In the genomic region with DNA sequence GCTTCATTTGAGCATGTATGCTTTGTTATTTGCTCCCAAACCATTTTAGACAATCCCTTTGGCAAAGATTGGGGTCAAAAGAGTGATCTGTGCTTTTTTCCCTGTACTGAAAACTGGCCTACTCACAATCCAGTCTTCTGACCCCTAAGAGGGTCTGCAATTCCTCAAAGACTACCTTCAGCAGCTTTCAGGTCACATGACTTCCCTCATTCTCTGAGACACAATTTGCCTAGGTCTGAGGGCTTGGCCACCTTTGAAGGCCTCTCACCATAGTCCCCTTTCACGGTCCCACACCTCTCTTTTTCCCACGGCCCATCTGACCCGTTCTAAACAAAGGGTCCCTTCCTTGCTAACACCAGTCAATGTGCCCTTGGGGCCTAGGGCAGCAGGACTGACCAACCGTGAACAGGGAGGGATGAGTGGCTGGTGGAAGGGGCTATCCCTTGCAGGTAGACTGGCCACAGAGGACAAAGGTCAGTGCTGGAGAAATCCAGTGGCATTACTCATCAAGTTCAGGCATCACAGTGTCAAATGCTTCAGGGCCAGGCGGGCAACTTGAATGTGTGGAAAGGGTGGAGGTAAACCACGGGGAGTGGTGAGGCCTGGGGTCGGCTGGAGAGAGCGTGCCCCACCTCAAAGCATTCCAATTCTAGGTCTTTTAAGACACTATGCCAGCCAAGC, we compare ENCODE assay signal across 14 cellular contexts. TPM values are rescaled to one million over a fixed set of nuclear protein-coding genes. Genes with fewer than 3 reads are reported as not detected.
DNase-seq lines count a peak whose midpoint lies in the region; ATAC-seq lines count a peak whose summit lies in the region.
"Had no signal": no experiment of that assay in that cellular context is flagged by ENCODE, and none has a peak within 500 bp of the region (broad histone marks: within the 10 kb centered on the region; RNA-seq: fewer than 3 reads in every experiment).

No MANE protein-coding gene starts in this region.

- DNase-seq in HT-29 (ENCODE audit: low spot score): peak; percentile 97
- peak; percentile 98 for DNase-seq in SW480 (ENCODE audit: low spot score)
- peak; percentile 96 for DNase-seq in kidney tubule cell (ENCODE audit: low spot score)
- no peak for DNase-seq in COLO829 (ENCODE audit: low spot score)
- DNase-seq: activated CD8-positive, alpha-beta T cell treated with anti-CD3 and anti-CD28 coated beads, Interleukin-2, amount 10 ng/mL, durations not matched to agents 7 days and 5 days; activated naive CD4-positive, alpha-beta T cell treated with anti-CD3 and anti-CD28 coated beads, Interleukin-2, amount 10 ng/mL, durations not matched to agents 7 days and 5 days; cortex of kidney; KG1; lower lobe of right lung; NCI-H187 treated with DMSO at 0.1 percent for 48 hours had no signal

- peak overlapping the region; percentile 7 for H3K27ac ChIP-seq in temporal lobe (ENCODE audit: low read depth, low read length)
- H3K27ac ChIP-seq: lower lobe of right lung, parathyroid adenoma had no signal

- ATAC-seq in GM18868 (IDR thresholded peaks at IDR 0.05; ENCODE audit: unreplicated experiment): no peak
- no peak for ATAC-seq in GM21515 (IDR thresholded peaks at IDR 0.05; ENCODE audit: unreplicated experiment)
- ATAC-seq: activated CD8-positive, alpha-beta T cell treated with anti-CD3 and anti-CD28 coated beads, Interleukin-2, amount 10 ng/mL, durations not matched to agents 7 days and 5 days; lower lobe of right lung had no signal

RNA-seq across cellular contexts. Expression of a gene that starts 10.8 kb away (rescaled TPM):
- not detected in 2 replicates for total RNA-seq in HT-29 (2014; rRNA removed; shearing (Covaris generic))
- 2.2 TPM for total RNA-seq in temporal lobe
- total RNA-seq: activated CD8-positive, alpha-beta T cell treated with anti-CD3 and anti-CD28 coated beads, Interleukin-2, amount 10 ng/mL, durations not matched to agents 7 days and 5 days had no signal

RNA-seq across cellular contexts. Expression of a gene that starts 11.8 kb away (rescaled TPM):
- total RNA-seq in HT-29 (2014; rRNA removed; shearing (Covaris generic)): 0.39 and 0.64 TPM in 2 replicates
- total RNA-seq in temporal lobe: not detected
- total RNA-seq: activated CD8-positive, alpha-beta T cell treated with anti-CD3 and anti-CD28 coated beads, Interleukin-2, amount 10 ng/mL, durations not matched to agents 7 days and 5 days had no signal

RNA-seq across cellular contexts. Expression of a gene that starts 19.5 kb away (rescaled TPM):
- not detected in 2 replicates for total RNA-seq in HT-29 (2014; rRNA removed; shearing (Covaris generic))
- not detected for total RNA-seq in temporal lobe
- total RNA-seq: activated CD8-positive, alpha-beta T cell treated with anti-CD3 and anti-CD28 coated beads, Interleukin-2, amount 10 ng/mL, durations not matched to agents 7 days and 5 days; lower lobe of right lung had no signal

RNA-seq across cellular contexts. Expression of a gene that starts 27.6 kb away (rescaled TPM):
- total RNA-seq in HT-29 (2014; rRNA removed; shearing (Covaris generic)): 17.1 and 23.1 TPM in 2 replicates
- total RNA-seq in temporal lobe: 15.7 TPM

RNA-seq across cellular contexts. Expression of a gene that starts 58.0 kb away (rescaled TPM):
- total RNA-seq in HT-29 (2014; rRNA removed; shearing (Covaris generic)): 0.74 and 1.4 TPM in 2 replicates
- total RNA-seq in temporal lobe: 2.0 TPM
